ENCODE assay signal across 30 cellular contexts in genomic region chr17:50549969-50550368, GRCh38. TPM values are rescaled to one million over a fixed set of nuclear protein-coding genes. Genes with fewer than 3 reads are reported as not detected.
"Had no signal": no experiment of that assay in that cellular context is flagged by ENCODE, and none has a peak within 500 bp of the region (broad histone marks: within the 10 kb centered on the region; RNA-seq: fewer than 3 reads in every experiment).

No MANE protein-coding gene starts in this region.

- H3K4me3 ChIP-seq: coronary artery, esophagus muscularis mucosa, gastrocnemius medialis, lung, mucosa of descending colon, pancreas, spleen, thoracic aorta, transverse colon had no signal

- ATAC-seq: mucosa of descending colon; naive thymus-derived CD8-positive, alpha-beta T cell; stimulated activated naive B cell treated with anti-CD40 and anti-IgM and Interleukin-4, amounts not matched to agents 10 μg/mL and 1 μg/mL and 100 μg/mL, for 72 hours; stimulated activated naive CD8-positive, alpha-beta T cell treated with anti-CD3 and anti-CD28 coated beads, Interleukin-15, amount 100 ng/mL, for 72 hours had no signal

- DNase-seq: central memory CD4-positive, alpha-beta T cell; effector CD8-positive, alpha-beta T cell; gastrocnemius medialis; glutamatergic neuron; islet precursor cell; left cardiac atrium; left ventricle myocardium superior; naive thymus-derived CD8-positive, alpha-beta T cell; occipital lobe; spleen; stimulated activated CD4-positive, alpha-beta T cell treated with anti-CD3 and anti-CD28 coated beads, Interleukin-15, amount 100 ng/mL, for 24 hours; stimulated activated CD4-positive, alpha-beta T cell treated with anti-CD3 and anti-CD28 coated beads, Interleukin-1b, Interleukin-23, amount 100 ng/mL, for 48 hours; stimulated activated CD4-positive, alpha-beta T cell treated with anti-CD3 and anti-CD28 coated beads, Interleukin-4, amount 100 ng/mL, for 24 hours; stimulated activated naive B cell treated with anti-CD40 and anti-IgM and Interleukin-4, amounts not matched to agents 10 μg/mL and 1 μg/mL and 100 μg/mL, for 72 hours; stimulated activated naive CD8-positive, alpha-beta T cell treated with anti-CD3 and anti-CD28 coated beads, Interleukin-15, amount 100 ng/mL, for 72 hours; transverse colon had no signal

- H3K4me3 Mint-ChIP-seq: stimulated activated naive B cell treated with anti-CD40 and anti-IgM and Interleukin-4, amounts not matched to agents 10 μg/mL and 1 μg/mL and 100 μg/mL, for 72 hours; stimulated activated naive CD8-positive, alpha-beta T cell treated with anti-CD3 and anti-CD28 coated beads, Interleukin-15, amount 100 ng/mL, for 72 hours had no signal

- H3K27ac Mint-ChIP-seq: progenitor cell of endocrine pancreas; stimulated activated naive B cell treated with anti-CD40 and anti-IgM and Interleukin-4, amounts not matched to agents 10 μg/mL and 1 μg/mL and 100 μg/mL, for 72 hours had no signal

- FAIRE-seq: endometrium, pancreas had no signal

- H3K27me3 ChIP-seq: gastrocnemius medialis, pancreas, spleen, transverse colon had no signal

- H3K9me3 Mint-ChIP-seq: naive thymus-derived CD8-positive, alpha-beta T cell; neural crest cell; stimulated activated naive B cell treated with anti-CD40 and anti-IgM and Interleukin-4, amounts not matched to agents 10 μg/mL and 1 μg/mL and 100 μg/mL, for 72 hours; stimulated activated naive CD8-positive, alpha-beta T cell treated with anti-CD3 and anti-CD28 coated beads, Interleukin-15, amount 100 ng/mL, for 72 hours had no signal

- H3K27ac ChIP-seq: coronary artery, pancreas, spleen, thoracic aorta, transverse colon had no signal

- H3K36me3 ChIP-seq: transverse colon had no signal

- H3K9me3 ChIP-seq: esophagus muscularis mucosa, gastrocnemius medialis, mucosa of descending colon, pancreas, spleen, thoracic aorta, transverse colon had no signal

- H3K27me3 Mint-ChIP-seq: naive thymus-derived CD8-positive, alpha-beta T cell; progenitor cell of endocrine pancreas; stimulated activated naive CD8-positive, alpha-beta T cell treated with anti-CD3 and anti-CD28 coated beads, Interleukin-15, amount 100 ng/mL, for 72 hours had no signal

RNA-seq across cellular contexts. Expression of gene CACNA1G, which starts 10.5 kb away (rescaled TPM):
- total RNA-seq: dermis microvascular lymphatic vessel endothelial cell had no signal
- polyA plus RNA-seq: naive thymus-derived CD8-positive, alpha-beta T cell had no signal

RNA-seq across cellular contexts. Expression of gene EPN3, which starts 17.4 kb away (rescaled TPM):
- total RNA-seq: chondrocyte; esophagus muscularis mucosa; gastrocnemius medialis; mesenteric fat pad; naive thymus-derived CD8-positive, alpha-beta T cell; neural crest cell; skeletal muscle tissue; spleen; subcutaneous adipose tissue had no signal
- polyA plus RNA-seq: naive thymus-derived CD8-positive, alpha-beta T cell had no signal

RNA-seq across cellular contexts. Expression of gene MYCBPAP, which starts 41.7 kb away (rescaled TPM):
- total RNA-seq: gastrocnemius medialis had no signal
